In genomic region chr10:116160271-116160670, GRCh38 we compare ENCODE assay signal across 20 cellular contexts.
A peak's percentile ranks its signal among the peaks of the same experiment; 100 is the strongest.
DNase-seq lines count a peak whose midpoint lies in the region; ATAC-seq lines count a peak whose summit lies in the region.
"Had no signal": no experiment of that assay in that cellular context is flagged by ENCODE, and none has a peak within 500 bp of the region (broad histone marks: within the 10 kb centered on the region; RNA-seq: fewer than 3 reads in every experiment).

No MANE protein-coding gene starts in this region.

- no peaks in the 10 kb centered on the region for H3K9me2 ChIP-seq in GM23248 (ENCODE audit: insufficient read depth)

- H3K27me3 Mint-ChIP-seq in natural killer cell treated with Interleukin-12 subunit alpha and Interleukin-12 subunit beta and Interleukin-15 and Interleukin-18, amount 100 ng/mL, for 72 hours = no peaks in the 10 kb centered on the region
- H3K27me3 Mint-ChIP-seq: CD4-positive, alpha-beta T cell had no signal

- no peaks in the 10 kb centered on the region for H3K4me1 Mint-ChIP-seq in natural killer cell treated with Interleukin-12 subunit alpha and Interleukin-12 subunit beta and Interleukin-15 and Interleukin-18, amount 100 ng/mL, for 72 hours (ENCODE audit: low read depth in 2 of 2)

- H3K4me2 ChIP-seq in GM23248 (ENCODE audit: unreplicated experiment) = no peak overlapping the region
- H3K4me2 ChIP-seq: A549, KMS-11 had no signal

- peak; percentile 83 for DNase-seq in EH (ENCODE audit: low read depth)
- peak; percentile 17 for DNase-seq in GM23248
- peak; percentile 0 for DNase-seq in RPMI7951 (ENCODE audit: low read depth)
- DNase-seq in foreskin melanocyte = peak; percentile 29
- no peak for DNase-seq in HuH-7.5 (ENCODE audit: low spot score)
- DNase-seq in activated CD4-positive, alpha-beta T cell treated with anti-CD3 and anti-CD28 coated beads for 4 hours = no peak
- no peak for DNase-seq in natural killer cell treated with Interleukin-12 subunit alpha and Interleukin-12 subunit beta and Interleukin-15 and Interleukin-18, amount 100 ng/mL, for 72 hours (ENCODE audit: low spot score)
- DNase-seq: AML-193; Caco-2; CD4-positive, alpha-beta T cell; DMS79 treated with DMSO at 0.1 percent for 48 hours; GF-D8 had no signal

- H3K9me3 ChIP-seq in GM23248 (ENCODE audit: low read depth) = no peaks in the 10 kb centered on the region
- H3K9me3 ChIP-seq: A549, Caco-2, HAP-1 had no signal

- H3K79me2 ChIP-seq in GM23248 (ENCODE audit: insufficient read depth) = no peaks in the 10 kb centered on the region

- no peak overlapping the region for H3K4me3 Mint-ChIP-seq in natural killer cell treated with Interleukin-12 subunit alpha and Interleukin-12 subunit beta and Interleukin-15 and Interleukin-18, amount 100 ng/mL, for 72 hours
- H3K4me3 Mint-ChIP-seq: CD4-positive, alpha-beta T cell had no signal

- 13 to 30% methylated on average over 2 of the region's 2 CpGs for WGBS in GM23248 (ENCODE audit: low coverage in 1 of 2, low lambda C conversion rate in 2 of 2, missing lambda C conversion rate in 2 of 2), 2 experiments

- no peaks in the 10 kb centered on the region; the same call in 1 of the 2 replicates for H3K27me3 ChIP-seq in GM23248 (replicated peaks; ENCODE audit: insufficient read depth)

- H3K9me3 Mint-ChIP-seq in natural killer cell treated with Interleukin-12 subunit alpha and Interleukin-12 subunit beta and Interleukin-15 and Interleukin-18, amount 100 ng/mL, for 72 hours = peaks cover 2% of the 10 kb centered on the region
- H3K9me3 Mint-ChIP-seq: CD4-positive, alpha-beta T cell had no signal

- no peaks in the 10 kb centered on the region for H3K36me3 ChIP-seq in GM23248 (ENCODE audit: low read depth)
- H3K36me3 ChIP-seq: HAP-1 had no signal

- no peak overlapping the region for H3K27ac Mint-ChIP-seq in natural killer cell treated with Interleukin-12 subunit alpha and Interleukin-12 subunit beta and Interleukin-15 and Interleukin-18, amount 100 ng/mL, for 72 hours
- H3K27ac Mint-ChIP-seq: CD4-positive, alpha-beta T cell had no signal

- no peaks in the 10 kb centered on the region; the same call in 1 of the 2 replicates for H3K4me1 ChIP-seq in GM23248 (ENCODE audit: insufficient read depth)
- H3K4me1 ChIP-seq: A549, Caco-2, HAP-1 had no signal

- no peaks in the 10 kb centered on the region for H3F3A ChIP-seq in GM23248 (ENCODE audit: insufficient read depth)

- no peak for ATAC-seq in HG02610 (IDR thresholded peaks at IDR 0.05; ENCODE audit: unreplicated experiment)
- no peak for ATAC-seq in natural killer cell treated with Interleukin-12 subunit alpha and Interleukin-12 subunit beta and Interleukin-15 and Interleukin-18, amount 100 ng/mL, for 72 hours
- ATAC-seq: A549, GM12878, HepG2 had no signal

- in situ Hi-C loops in GM23248 (cut with MboI) = no loop called here

- H3K27ac ChIP-seq in GM23248 = no peak overlapping the region
- H3K27ac ChIP-seq: 22Rv1, A549, C4-2B, KMS-11 had no signal

- H3K9ac ChIP-seq in GM23248 = no peak overlapping the region
- H3K9ac ChIP-seq: KMS-11 had no signal

- no peaks in the 10 kb centered on the region for H4K20me1 ChIP-seq in GM23248 (ENCODE audit: insufficient read depth)

- H3K36me3 Mint-ChIP-seq in natural killer cell treated with Interleukin-12 subunit alpha and Interleukin-12 subunit beta and Interleukin-15 and Interleukin-18, amount 100 ng/mL, for 72 hours = no peaks in the 10 kb centered on the region

- H3K4me3 ChIP-seq in GM23248 = no peak overlapping the region
- H3K4me3 ChIP-seq: A549, GM12878, HAP-1 had no signal

- H2AFZ ChIP-seq in GM23248 = no peak overlapping the region

Comparison
In these comparisons a context has a peak if more than half of its experiments do, and no peak if none do; other contexts are left out.
1. DNase-seq: peak in EH (single experiment), GM23248 (single experiment), RPMI7951 (single experiment) and foreskin melanocyte (single experiment); none in HuH-7.5 (single experiment), activated CD4-positive, alpha-beta T cell treated with anti-CD3 and anti-CD28 coated beads for 4 hours (0 of 2) and natural killer cell treated with Interleukin-12 subunit alpha and Interleukin-12 subunit beta and Interleukin-15 and Interleukin-18, amount 100 ng/mL, for 72 hours (single experiment).